ENCODE assay signal across 2 cellular contexts in genomic region chr22:37781434-37782059, GRCh38.
TF ChIP-seq lines count a peak whose summit lies in the region.

No MANE protein-coding gene starts in this region.

TF ChIP-seq in A549, 52 proteins besides CTCF, POLR2A, EP300 and RAD21 (continued from another document):
- TF ChIP-seq, protein P1, sequence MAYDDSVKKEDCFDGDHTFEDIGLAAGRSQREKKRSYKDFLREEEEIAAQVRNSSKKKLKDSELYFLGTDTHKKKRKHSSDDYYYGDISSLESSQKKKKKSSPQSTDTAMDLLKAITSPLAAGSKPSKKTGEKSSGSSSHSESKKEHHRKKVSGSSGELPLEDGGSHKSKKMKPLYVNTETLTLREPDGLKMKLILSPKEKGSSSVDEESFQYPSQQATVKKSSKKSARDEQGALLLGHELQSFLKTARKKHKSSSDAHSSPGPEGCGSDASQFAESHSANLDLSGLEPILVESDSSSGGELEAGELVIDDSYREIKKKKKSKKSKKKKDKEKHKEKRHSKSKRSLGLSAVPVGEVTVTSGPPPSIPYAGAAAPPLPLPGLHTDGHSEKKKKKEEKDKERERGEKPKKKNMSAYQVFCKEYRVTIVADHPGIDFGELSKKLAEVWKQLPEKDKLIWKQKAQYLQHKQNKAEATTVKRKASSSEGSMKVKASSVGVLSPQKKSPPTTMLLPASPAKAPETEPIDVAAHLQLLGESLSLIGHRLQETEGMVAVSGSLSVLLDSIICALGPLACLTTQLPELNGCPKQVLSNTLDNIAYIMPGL (CRISPR knock-in tag; IDR thresholded peaks at IDR 0.05; ENCODE audit: borderline replicate concordance), result no peak
- TF ChIP-seq HES2 (IDR thresholded peaks at IDR 0.05) (no peak), FOXS1 (CRISPR knock-in tag; IDR thresholded peaks at IDR 0.05) (no peak), REST (IDR thresholded peaks at IDR 0.05) (no peak), PBX3 (IDR thresholded peaks at IDR 0.05) (no peak), POLR2AphosphoS2 (conservative IDR thresholded peaks at IDR 0.05; ENCODE audit: low read length) (no peak), SREBF2 (IDR thresholded peaks at IDR 0.05) (no peak), CBX8 (IDR thresholded peaks at IDR 0.05) (no peak)

TF ChIP-seq in GM23338, 12 proteins besides CTCF, POLR2A, EP300 and RAD21 (continued from another document):
- TF ChIP-seq ZNF462 (CRISPR knock-in tag; IDR thresholded peaks at IDR 0.05) (no peak), CREB1 (CRISPR knock-in tag; IDR thresholded peaks at IDR 0.05; ENCODE audit: low read depth) (no peak), REST (IDR thresholded peaks at IDR 0.05; ENCODE audit: unreplicated experiment) (no peak), EZH2phosphoT487 (IDR thresholded peaks at IDR 0.05; ENCODE audit: unreplicated experiment) (no peak), NANOG (IDR thresholded peaks at IDR 0.05; ENCODE audit: borderline replicate concordance) (no peak), EZH2 (IDR thresholded peaks at IDR 0.05; ENCODE audit: low read depth, unreplicated experiment) (no peak), ZNF331 (CRISPR knock-in tag; IDR thresholded peaks at IDR 0.05; ENCODE audit: low read depth) (no peak), POLR2AphosphoS5 (IDR thresholded peaks at IDR 0.05; ENCODE audit: low read depth) (no peak)
